Comparison of ENCODE assay signal across 14 cellular contexts in genomic region chr22:20940178-20940790, GRCh38. TPM values are rescaled to one million over a fixed set of nuclear protein-coding genes. Genes with fewer than 3 reads are reported as not detected.
A peak's percentile ranks its signal among the peaks of the same experiment; 100 is the strongest.
DNase-seq lines count a peak whose midpoint lies in the region; ATAC-seq, FAIRE-seq and TF ChIP-seq lines count a peak whose summit lies in the region.
"Had no signal": no experiment of that assay in that cellular context is flagged by ENCODE, and none has a peak within 500 bp of the region (broad histone marks: within the 10 kb centered on the region; RNA-seq: fewer than 3 reads in every experiment).

No MANE protein-coding gene starts in this region.

- H3K4me1 ChIP-seq in BLaER1, result peaks cover 46% of the 10 kb centered on the region
- H3K4me1 ChIP-seq in K562 (replicated peaks in 1 of 2; ENCODE audit: control insufficient read depth in 2 of 2, insufficient read depth in 2 of 2, low read length in 2 of 2), result peaks cover 23 to 42% of the 10 kb centered on the region in 2 experiments
- peaks cover 3 to 68% (median 12%) of the 10 kb centered on the region in 4 donors for H3K4me1 ChIP-seq in Peyer's patch

- in situ Hi-C loops in K562 (cut with MboI), result no loop called here

- H3K36me3 ChIP-seq in BLaER1 (peaks cover 91% of the 10 kb centered on the region), K562 (ENCODE audit: control insufficient read depth, insufficient read depth, low read length) (peaks cover 84% of the 10 kb centered on the region), Peyer's patch (peaks cover 0 to 18% (median 0%) of the 10 kb centered on the region in 3 donors)

- H3K27me3 ChIP-seq in BLaER1, result no peaks in the 10 kb centered on the region
- H3K27me3 ChIP-seq in K562 (ENCODE audit: control insufficient read depth in 2 of 2, insufficient read depth in 2 of 2, low read length in 2 of 2), result no peaks in the 10 kb centered on the region
- no peaks in the 10 kb centered on the region for H3K27me3 ChIP-seq in Peyer's patch
- H3K27me3 ChIP-seq: vagina had no signal

- H3K9me3 Mint-ChIP-seq in HFFc6, result no peaks in the 10 kb centered on the region
- no peaks in the 10 kb centered on the region for H3K9me3 Mint-ChIP-seq in memory B cell
- H3K9me3 Mint-ChIP-seq: activated T-helper 1 cell treated with anti-CD3 and anti-CD28 coated beads, Interleukin-12 subunit alpha, Interleukin-12 subunit beta, Interleukin-2, Interleukin-4 antibody, amounts not matched to agents 30 ng/mL and 10 ng/mL and 1 ng/mL, durations not matched to agents 14 hours and 24 hours and 36 hours had no signal

- H3K27ac ChIP-seq in BLaER1 (no peak overlapping the region), K562 (ENCODE audit: extremely low read depth, low read depth, low read length) (no peak overlapping the region), Peyer's patch (no peak overlapping the region)
- H3K27ac ChIP-seq: vagina had no signal

- H3K27me3 Mint-ChIP-seq in HFFc6 (ENCODE audit: insufficient read depth) (no peaks in the 10 kb centered on the region; the same call in 1 of the 2 replicates), memory B cell (no peaks in the 10 kb centered on the region)
- H3K27me3 Mint-ChIP-seq: activated CD4-positive, alpha-beta T cell treated with anti-CD3 and anti-CD28 coated beads for 36 hours had no signal

- H3K4me3 Mint-ChIP-seq in HFFc6 (no peak overlapping the region), memory B cell (no peak overlapping the region)
- H3K4me3 Mint-ChIP-seq: activated CD4-positive, alpha-beta T cell treated with anti-CD3 and anti-CD28 coated beads for 36 hours; activated T-helper 1 cell treated with anti-CD3 and anti-CD28 coated beads, Interleukin-12 subunit alpha, Interleukin-12 subunit beta, Interleukin-2, Interleukin-4 antibody, amounts not matched to agents 30 ng/mL and 10 ng/mL and 1 ng/mL, durations not matched to agents 14 hours and 24 hours and 36 hours had no signal

- H4K20me1 ChIP-seq in BLaER1 (peaks cover 100% of the 10 kb centered on the region), K562 (replicated peaks; ENCODE audit: control insufficient read depth, insufficient read depth, low read length) (peaks cover 95% of the 10 kb centered on the region)

- H3K27ac Mint-ChIP-seq in HFFc6 (peak overlapping the region; percentile 52; the same call in 1 of the 2 replicates), memory B cell (peak overlapping the region; percentile 67)
- H3K27ac Mint-ChIP-seq: activated CD4-positive, alpha-beta T cell treated with anti-CD3 and anti-CD28 coated beads for 36 hours; activated T-helper 1 cell treated with anti-CD3 and anti-CD28 coated beads, Interleukin-12 subunit alpha, Interleukin-12 subunit beta, Interleukin-2, Interleukin-4 antibody, amounts not matched to agents 30 ng/mL and 10 ng/mL and 1 ng/mL, durations not matched to agents 14 hours and 24 hours and 36 hours had no signal

- H3K9ac ChIP-seq in BLaER1 (no peak overlapping the region), K562 (ENCODE audit: insufficient read depth in 1 of 2, low read depth in 2 of 2, low read length in 2 of 2) (no peak overlapping the region)

- FAIRE-seq in K562 (lab: Jason Lieb, UNC), result no peak
- FAIRE-seq: HTR-8/SVneo had no signal

- POLR2A ChIA-PET in K562 (lab: Yijun Ruan, JAX), result interaction anchor here (0.7 to 64.4 kb wide), 6 partner anchors 11 to 927 kb away, joined by 3 to 1556 read pairs (median 4); partner anchors contain the start of genes AIFM3, CRKL, LZTR1 and MAPK1

- peaks cover 9% of the 10 kb centered on the region for H3K36me3 Mint-ChIP-seq in HFFc6 (ENCODE audit: low read depth)
- H3K36me3 Mint-ChIP-seq in memory B cell, result peaks cover 29% of the 10 kb centered on the region

- intact Hi-C loops in K562 (cut with micrococcal nuclease), result no loop called here

- H3K9me1 ChIP-seq in K562 (ENCODE audit: control insufficient read depth, insufficient read depth, low read length), result peaks cover 41% of the 10 kb centered on the region

- no peak overlapping the region for H2AFZ ChIP-seq in K562 (ENCODE audit: low read depth, low read length)

- DNase-seq in HFFc6 (no peak), K562 (ENCODE audit: extremely low read depth in 1 of 4, low spot score in 3 of 4) (peak in 1 of 4 experiments; percentile 46), memory B cell (ENCODE audit: low spot score in 2 of 2) (no peak), Peyer's patch (no peak), GDM1 (lab: John Stamatoyannopoulos, UW) (no peak), medulla oblongata (ENCODE audit: extremely low spot score) (no peak), SW 1271 (lab: John Stamatoyannopoulos, UW) (no peak)
- DNase-seq: activated CD4-positive, alpha-beta T cell treated with anti-CD3 and anti-CD28 coated beads for 36 hours; head of caudate nucleus; stimulated activated CD4-positive, alpha-beta T cell treated with anti-CD3 and anti-CD28 coated beads, Interleukin-2, amount 100 ng/mL, for 24 hours had no signal

- H3K9me3 ChIP-seq in BLaER1, result no peaks in the 10 kb centered on the region
- H3K9me3 ChIP-seq in K562 (replicated peaks; ENCODE audit: control insufficient read depth, insufficient read depth, low read depth, low read length), result no peaks in the 10 kb centered on the region
- no peaks in the 10 kb centered on the region for H3K9me3 ChIP-seq in Peyer's patch
- H3K9me3 ChIP-seq: vagina had no signal

- TF ChIP-seq EP300 in K562 (IDR thresholded peaks at IDR 0.05; ENCODE audit: low read length), result no peak

- peaks cover 57% of the 10 kb centered on the region for H3K4me1 Mint-ChIP-seq in HFFc6 (ENCODE audit: low read depth)
- peaks cover 50% of the 10 kb centered on the region for H3K4me1 Mint-ChIP-seq in memory B cell

- TF ChIP-seq RAD21 in K562 (CRISPR knock-in tag; conservative IDR thresholded peaks at IDR 0.05 in 1 of 2, IDR thresholded peaks at IDR 0.05 in 1 of 2), result no peak

- no peak for TF ChIP-seq CTCF in HFFc6 (IDR thresholded peaks at IDR 0.05)
- TF ChIP-seq CTCF in K562 (IDR thresholded peaks at IDR 0.05 in 2 of 3, conservative IDR thresholded peaks at IDR 0.05 in 1 of 3; ENCODE audit: insufficient read depth in 2 of 3, low read depth in 1 of 3, low read length in 3 of 3), result no peak
- TF ChIP-seq CTCF in Peyer's patch (IDR thresholded peaks at IDR 0.05), result no peak

- 81% methylated on average over 4 of the region's 4 CpGs for whole genome bisulfite sequencing in K562 (ENCODE audit: insufficient coverage, low coverage, missing lambda C conversion rate)

- H3K79me2 ChIP-seq in K562 (ENCODE audit: control insufficient read depth, insufficient read depth, low read length), result peaks cover 97% of the 10 kb centered on the region

- H3K4me2 ChIP-seq in BLaER1 (peak overlapping the region; percentile 21; the same call in 1 of the 2 replicates), K562 (ENCODE audit: insufficient read depth, low read length) (no peak overlapping the region)

- TF ChIP-seq POLR2A in K562 (conservative IDR thresholded peaks at IDR 0.05), result no peak
- no peak for TF ChIP-seq POLR2A in Peyer's patch (IDR thresholded peaks at IDR 0.05)

- CTCF ChIA-PET in K562 (lab: Yijun Ruan, JAX; ENCODE audit: low intra/inter-chr PET ratio), result no interaction called here

- H3K4me3 ChIP-seq in BLaER1, result no peak overlapping the region
- no peak overlapping the region for H3K4me3 ChIP-seq in K562
- no peak overlapping the region for H3K4me3 ChIP-seq in Peyer's patch
- H3K4me3 ChIP-seq: vagina had no signal

- no TSS peak for BruUV-seq in K562 (replicated peaks; lab: Mats Ljungman, UMichigan)

- no peak for ATAC-seq in K562
- ATAC-seq in memory B cell (ENCODE audit: low read depth), result no peak
- ATAC-seq: activated CD4-positive, alpha-beta T cell treated with anti-CD3 and anti-CD28 coated beads for 36 hours had no signal

RNA-seq across cellular contexts. Expression of gene CRKL, which starts 23.1 kb away (rescaled TPM):
- total RNA-seq in HFFc6 (2021; fragmentation: NEBNext Ultra II Directional; extraction: Animal tissue kit (Norgen Biotek cat#: 25700)), result 10 to 100 TPM; 44.0 to 51.5 (median 47.6) TPM
- 251 and 271 TPM in 2 replicates for total RNA-seq in K562 (2011; cell fraction: chromatin; rRNA removed; ENCODE audit: low replicate concordance)
- total RNA-seq in K562 (2011; cell fraction: nucleolus; rRNA removed), result 179 and 190 TPM in 2 replicates
- total RNA-seq in K562 (2011; cell fraction: nucleoplasm; rRNA removed), result 236 and 257 TPM in 2 replicates
- 105 and 144 TPM in 2 replicates for total RNA-seq in K562 (2014; rRNA removed)
- 138 and 141 TPM in 2 replicates for total RNA-seq in K562 (2014; rRNA removed; fragmentation: Illumina TruSeq; extraction: Trizol)
- total RNA-seq in K562 (2015; rRNA removed; fragmentation: Illumina TruSeq; extraction: Trizol), result 124 and 128 TPM in 2 replicates
- 263 and 267 TPM in 2 replicates for total RNA-seq in K562 (2021)
- 135 and 196 TPM in 2 replicates for polyA plus RNA-seq in K562 (2011; rRNA removed)
- polyA plus RNA-seq in K562 (2011; cell fraction: cytosol; rRNA removed), result 111 and 189 TPM in 2 replicates
- polyA plus RNA-seq in K562 (2011; cell fraction: nucleus; rRNA removed), result 90.3 and 116 TPM in 2 replicates
- polyA plus RNA-seq in K562 (2012), result 90.4 and 122 TPM in 2 replicates
- polyA plus RNA-seq in K562 (2014; fragmentation: Illumina TruSeq; extraction: Trizol), result 144 and 156 TPM in 2 replicates
- 100 to 1,000 TPM; 100 to 105 TPM for polyA plus RNA-seq in K562 (2014; fragmentation: Nextera tagmentation; extraction: Ambion mirVana)
- polyA plus RNA-seq in K562 (2014; rRNA removed), result 114 and 124 TPM in 2 replicates
- 219 and 267 TPM in 2 replicates for polyA minus RNA-seq in K562 (2011; rRNA and poly(A)+ RNA removed)
- polyA minus RNA-seq in K562 (2011; cell fraction: cytosol; rRNA and poly(A)+ RNA removed), result 166 and 232 TPM in 2 replicates
- 39.9 and 84.6 TPM in 2 replicates for polyA minus RNA-seq in K562 (2011; cell fraction: nucleus; rRNA and poly(A)+ RNA removed)
- total RNA-seq in Peyer's patch, result 10 to 100 TPM; 39.6 to 58.8 (median 58.2) TPM

RNA-seq across cellular contexts. Expression of gene AIFM3, which starts 26.8 kb away (rescaled TPM):
- total RNA-seq in HFFc6 (2021; fragmentation: NEBNext Ultra II Directional; extraction: Animal tissue kit (Norgen Biotek cat#: 25700)), result under 1 TPM in 3 of 6 experiments, not detected in 3; 0.15 to 0.51 (median 0.31) TPM
- total RNA-seq in K562 (2011; cell fraction: chromatin; rRNA removed; ENCODE audit: low replicate concordance), result 0.14 and 1.4 TPM in 2 replicates
- total RNA-seq in K562 (2011; cell fraction: nucleolus; rRNA removed), result 0.33 and 1.2 TPM in 2 replicates
- total RNA-seq in K562 (2011; cell fraction: nucleoplasm; rRNA removed), result 0.53 and 0.81 TPM in 2 replicates
- total RNA-seq in K562 (2014; rRNA removed) (0.14 TPM in 1 of 2 replicates, not detected in the other), K562 (2014; rRNA removed; fragmentation: Illumina TruSeq; extraction: Trizol) (0.10 TPM in 1 of 2 replicates, not detected in the other), K562 (2015; rRNA removed; fragmentation: Illumina TruSeq; extraction: Trizol) (0.07 TPM in 1 of 2 replicates, not detected in the other), K562 (2021) (0.20 and 0.56 TPM in 2 replicates), Peyer's patch (10 to 100 TPM in 3 of 4 donors, 1 to 10 TPM in 1; 9.5 to 21.9 (median 11.7) TPM)
- polyA plus RNA-seq in K562 (2011; rRNA removed) (0.04 and 0.08 TPM in 2 replicates), K562 (2014; fragmentation: Illumina TruSeq; extraction: Trizol) (0.06 TPM in 1 of 2 replicates, not detected in the other), K562 (2014; fragmentation: Nextera tagmentation; extraction: Ambion mirVana) (under 1 TPM; 0.03 to 0.06 TPM), K562 (2014; rRNA removed) (0.15 TPM in 1 of 2 replicates, not detected in the other)
- 0.06 TPM in 1 of 2 replicates, not detected in the other for polyA plus RNA-seq in K562 (2011; cell fraction: cytosol; rRNA removed)
- 0.80 and 0.87 TPM in 2 replicates for polyA plus RNA-seq in K562 (2011; cell fraction: nucleus; rRNA removed)
- polyA plus RNA-seq in K562 (2012), result 0.27 and 0.50 TPM in 2 replicates
- 0.06 TPM in 1 of 2 replicates, not detected in the other for polyA minus RNA-seq in K562 (2011; rRNA and poly(A)+ RNA removed)
- not detected in 2 replicates for polyA minus RNA-seq in K562 (2011; cell fraction: cytosol; rRNA and poly(A)+ RNA removed)
- 0.27 and 0.44 TPM in 2 replicates for polyA minus RNA-seq in K562 (2011; cell fraction: nucleus; rRNA and poly(A)+ RNA removed)
- total RNA-seq: vagina had no signal

RNA-seq across cellular contexts. Expression of gene LZTR1, which starts 41.8 kb away (rescaled TPM):
- total RNA-seq in HFFc6 (2021; fragmentation: NEBNext Ultra II Directional; extraction: Animal tissue kit (Norgen Biotek cat#: 25700)), result 10 to 100 TPM; 50.6 to 64.0 (median 57.2) TPM
- total RNA-seq in K562 (2011; cell fraction: chromatin; rRNA removed; ENCODE audit: low replicate concordance), result 338 and 754 TPM in 2 replicates
- total RNA-seq in K562 (2011; cell fraction: nucleolus; rRNA removed), result 395 and 404 TPM in 2 replicates
- 258 and 287 TPM in 2 replicates for total RNA-seq in K562 (2011; cell fraction: nucleoplasm; rRNA removed)
- total RNA-seq in K562 (2014; rRNA removed) (87.2 and 120 TPM in 2 replicates), K562 (2014; rRNA removed; fragmentation: Illumina TruSeq; extraction: Trizol) (46.4 and 63.0 TPM in 2 replicates), K562 (2015; rRNA removed; fragmentation: Illumina TruSeq; extraction: Trizol) (51.3 and 53.2 TPM in 2 replicates), K562 (2021) (132 and 135 TPM in 2 replicates), Peyer's patch (100 to 1,000 TPM in 1 of 4 donors, 10 to 100 TPM in 3; 65.5 to 144 (median 88.5) TPM)
- polyA plus RNA-seq in K562 (2011; rRNA removed) (63.0 and 88.5 TPM in 2 replicates), K562 (2014; fragmentation: Illumina TruSeq; extraction: Trizol) (74.3 and 89.8 TPM in 2 replicates), K562 (2014; fragmentation: Nextera tagmentation; extraction: Ambion mirVana) (1 to 10 TPM; 2.2 to 3.1 TPM), K562 (2014; rRNA removed) (115 and 129 TPM in 2 replicates)
- 50.8 and 68.8 TPM in 2 replicates for polyA plus RNA-seq in K562 (2011; cell fraction: cytosol; rRNA removed)
- polyA plus RNA-seq in K562 (2011; cell fraction: nucleus; rRNA removed), result 703 and 913 TPM in 2 replicates
- polyA plus RNA-seq in K562 (2012), result 80.6 and 93.5 TPM in 2 replicates
- 64.5 and 72.9 TPM in 2 replicates for polyA minus RNA-seq in K562 (2011; rRNA and poly(A)+ RNA removed)
- 41.9 and 49.7 TPM in 2 replicates for polyA minus RNA-seq in K562 (2011; cell fraction: cytosol; rRNA and poly(A)+ RNA removed)
- 188 and 205 TPM in 2 replicates for polyA minus RNA-seq in K562 (2011; cell fraction: nucleus; rRNA and poly(A)+ RNA removed)

Comparison
In these comparisons a context has a peak if more than half of its experiments do, and no peak if none do; other contexts are left out.
1. RNA of gene AIFM3, which starts 26.8 kb away (total RNA-seq): 9.5 to 21.9 TPM in Peyer's patch; 0.15 to 0.51 TPM in HFFc6 and 0.07 to 1.4 TPM in K562; every median in the first group is over 4 times any median in the second.